In the genomic region with DNA sequence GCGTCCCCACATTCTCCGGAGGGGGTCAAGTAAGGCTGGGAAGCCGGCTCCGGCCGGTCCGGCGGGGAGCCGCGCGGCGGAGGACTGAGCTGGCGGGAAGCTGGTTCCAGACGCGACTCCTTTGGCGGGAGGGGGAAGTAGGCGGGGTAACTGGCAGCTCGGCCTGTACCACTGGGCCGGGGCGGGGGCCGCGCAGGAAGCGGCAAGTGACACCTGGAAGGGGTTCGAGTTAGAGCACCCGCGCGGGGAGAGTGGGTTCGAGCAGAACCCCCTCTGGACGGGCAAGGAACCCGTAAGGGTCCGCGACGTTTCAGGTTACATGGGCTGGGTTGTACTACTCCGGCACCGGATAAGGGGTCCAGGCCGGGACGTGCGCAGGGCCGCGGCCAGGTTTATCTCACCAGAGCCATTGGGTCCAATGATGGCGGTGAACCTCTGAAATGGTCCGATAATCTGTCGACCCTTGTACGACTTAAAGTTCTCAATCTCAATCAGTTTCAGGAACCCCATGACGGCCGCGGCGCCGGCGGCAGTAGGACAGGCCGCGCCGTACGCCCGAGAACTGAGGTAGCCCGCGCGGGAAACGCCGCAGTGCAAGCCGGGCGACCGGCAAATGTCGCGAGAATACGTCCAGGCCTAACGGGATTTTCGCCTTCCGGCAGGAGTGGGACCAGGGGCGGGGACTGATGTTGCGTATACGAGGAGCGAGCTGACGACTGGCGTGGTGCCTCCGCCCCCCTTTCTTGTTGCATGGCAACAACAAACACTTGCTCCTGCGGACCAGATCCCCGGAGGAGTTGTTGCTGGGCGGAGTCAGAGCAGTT, we compare ENCODE assay signal across 1 cellular context.
TF ChIP-seq lines count a peak whose summit lies in the region.

A gene (plus strand): TSS at position 783 of the 824 bp plus-strand sequence. CDS start 3,404 bp downstream, outside the sequence.
A gene (minus strand): TSS at position 564 of the 824 bp plus-strand sequence. CDS start 54 bp downstream, at position 510.

TF ChIP-seq in HepG2, 621 proteins besides CTCF, POLR2A, EP300 and RAD21 (continued from another document and continues in another):
- TF ChIP-seq, protein P1, sequence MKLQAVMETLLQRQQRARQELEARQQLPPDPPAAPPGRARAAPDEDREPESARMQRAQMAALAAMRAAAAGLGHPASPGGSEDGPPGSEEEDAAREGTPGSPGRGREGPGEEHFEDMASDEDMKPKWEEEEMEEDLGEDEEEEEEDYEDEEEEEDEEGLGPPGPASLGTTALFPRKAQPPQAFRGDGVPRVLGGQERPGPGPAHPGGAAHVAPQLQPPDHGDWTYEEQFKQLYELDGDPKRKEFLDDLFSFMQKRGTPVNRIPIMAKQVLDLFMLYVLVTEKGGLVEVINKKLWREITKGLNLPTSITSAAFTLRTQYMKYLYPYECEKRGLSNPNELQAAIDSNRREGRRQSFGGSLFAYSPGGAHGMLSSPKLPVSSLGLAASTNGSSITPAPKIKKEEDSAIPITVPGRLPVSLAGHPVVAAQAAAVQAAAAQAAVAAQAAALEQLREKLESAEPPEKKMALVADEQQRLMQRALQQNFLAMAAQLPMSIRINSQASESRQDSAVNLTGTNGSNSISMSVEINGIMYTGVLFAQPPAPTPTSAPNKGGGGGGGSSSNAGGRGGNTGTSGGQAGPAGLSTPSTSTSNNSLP (IDR thresholded peaks at IDR 0.05; ENCODE audit: low read depth, low read length) = no peak
- no peak for TF ChIP-seq ZNF569 (CRISPR knock-in tag; IDR thresholded peaks at IDR 0.05; ENCODE audit: borderline replicate concordance)
- no peak for TF ChIP-seq ESRRA (CRISPR knock-in tag; IDR thresholded peaks at IDR 0.05; ENCODE audit: low read depth)
- TF ChIP-seq, protein P2, sequence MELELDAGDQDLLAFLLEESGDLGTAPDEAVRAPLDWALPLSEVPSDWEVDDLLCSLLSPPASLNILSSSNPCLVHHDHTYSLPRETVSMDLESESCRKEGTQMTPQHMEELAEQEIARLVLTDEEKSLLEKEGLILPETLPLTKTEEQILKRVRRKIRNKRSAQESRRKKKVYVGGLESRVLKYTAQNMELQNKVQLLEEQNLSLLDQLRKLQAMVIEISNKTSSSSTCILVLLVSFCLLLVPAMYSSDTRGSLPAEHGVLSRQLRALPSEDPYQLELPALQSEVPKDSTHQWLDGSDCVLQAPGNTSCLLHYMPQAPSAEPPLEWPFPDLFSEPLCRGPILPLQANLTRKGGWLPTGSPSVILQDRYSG (CRISPR knock-in tag; IDR thresholded peaks at IDR 0.05) = no peak
- TF ChIP-seq TEAD3 (CRISPR knock-in tag; optimal IDR thresholded peaks at IDR 0.05; ENCODE audit: borderline replicate concordance) = no peak
- TF ChIP-seq, protein P3, sequence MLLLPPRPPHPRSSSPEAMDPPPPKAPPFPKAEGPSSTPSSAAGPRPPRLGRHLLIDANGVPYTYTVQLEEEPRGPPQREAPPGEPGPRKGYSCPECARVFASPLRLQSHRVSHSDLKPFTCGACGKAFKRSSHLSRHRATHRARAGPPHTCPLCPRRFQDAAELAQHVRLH (CRISPR knock-in tag; IDR thresholded peaks at IDR 0.05; ENCODE audit: borderline replicate concordance, low read depth) = no peak
- peak; percentile 21; the same call in 1 of the 2 replicates for TF ChIP-seq CEBPB (IDR thresholded peaks at IDR 0.05; ENCODE audit: borderline replicate concordance, low read depth, low read length)
- TF ChIP-seq, protein P4, sequence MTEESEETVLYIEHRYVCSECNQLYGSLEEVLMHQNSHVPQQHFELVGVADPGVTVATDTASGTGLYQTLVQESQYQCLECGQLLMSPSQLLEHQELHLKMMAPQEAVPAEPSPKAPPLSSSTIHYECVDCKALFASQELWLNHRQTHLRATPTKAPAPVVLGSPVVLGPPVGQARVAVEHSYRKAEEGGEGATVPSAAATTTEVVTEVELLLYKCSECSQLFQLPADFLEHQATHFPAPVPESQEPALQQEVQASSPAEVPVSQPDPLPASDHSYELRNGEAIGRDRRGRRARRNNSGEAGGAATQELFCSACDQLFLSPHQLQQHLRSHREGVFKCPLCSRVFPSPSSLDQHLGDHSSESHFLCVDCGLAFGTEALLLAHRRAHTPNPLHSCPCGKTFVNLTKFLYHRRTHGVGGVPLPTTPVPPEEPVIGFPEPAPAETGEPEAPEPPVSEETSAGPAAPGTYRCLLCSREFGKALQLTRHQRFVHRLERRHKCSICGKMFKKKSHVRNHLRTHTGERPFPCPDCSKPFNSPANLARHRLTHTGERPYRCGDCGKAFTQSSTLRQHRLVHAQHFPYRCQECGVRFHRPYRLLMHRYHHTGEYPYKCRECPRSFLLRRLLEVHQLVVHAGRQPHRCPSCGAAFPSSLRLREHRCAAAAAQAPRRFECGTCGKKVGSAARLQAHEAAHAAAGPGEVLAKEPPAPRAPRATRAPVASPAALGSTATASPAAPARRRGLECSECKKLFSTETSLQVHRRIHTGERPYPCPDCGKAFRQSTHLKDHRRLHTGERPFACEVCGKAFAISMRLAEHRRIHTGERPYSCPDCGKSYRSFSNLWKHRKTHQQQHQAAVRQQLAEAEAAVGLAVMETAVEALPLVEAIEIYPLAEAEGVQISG (CRISPR knock-in tag; IDR thresholded peaks at IDR 0.05) = peak; percentile 46; the same call in 1 of the 2 replicates
- TF ChIP-seq, protein P5, sequence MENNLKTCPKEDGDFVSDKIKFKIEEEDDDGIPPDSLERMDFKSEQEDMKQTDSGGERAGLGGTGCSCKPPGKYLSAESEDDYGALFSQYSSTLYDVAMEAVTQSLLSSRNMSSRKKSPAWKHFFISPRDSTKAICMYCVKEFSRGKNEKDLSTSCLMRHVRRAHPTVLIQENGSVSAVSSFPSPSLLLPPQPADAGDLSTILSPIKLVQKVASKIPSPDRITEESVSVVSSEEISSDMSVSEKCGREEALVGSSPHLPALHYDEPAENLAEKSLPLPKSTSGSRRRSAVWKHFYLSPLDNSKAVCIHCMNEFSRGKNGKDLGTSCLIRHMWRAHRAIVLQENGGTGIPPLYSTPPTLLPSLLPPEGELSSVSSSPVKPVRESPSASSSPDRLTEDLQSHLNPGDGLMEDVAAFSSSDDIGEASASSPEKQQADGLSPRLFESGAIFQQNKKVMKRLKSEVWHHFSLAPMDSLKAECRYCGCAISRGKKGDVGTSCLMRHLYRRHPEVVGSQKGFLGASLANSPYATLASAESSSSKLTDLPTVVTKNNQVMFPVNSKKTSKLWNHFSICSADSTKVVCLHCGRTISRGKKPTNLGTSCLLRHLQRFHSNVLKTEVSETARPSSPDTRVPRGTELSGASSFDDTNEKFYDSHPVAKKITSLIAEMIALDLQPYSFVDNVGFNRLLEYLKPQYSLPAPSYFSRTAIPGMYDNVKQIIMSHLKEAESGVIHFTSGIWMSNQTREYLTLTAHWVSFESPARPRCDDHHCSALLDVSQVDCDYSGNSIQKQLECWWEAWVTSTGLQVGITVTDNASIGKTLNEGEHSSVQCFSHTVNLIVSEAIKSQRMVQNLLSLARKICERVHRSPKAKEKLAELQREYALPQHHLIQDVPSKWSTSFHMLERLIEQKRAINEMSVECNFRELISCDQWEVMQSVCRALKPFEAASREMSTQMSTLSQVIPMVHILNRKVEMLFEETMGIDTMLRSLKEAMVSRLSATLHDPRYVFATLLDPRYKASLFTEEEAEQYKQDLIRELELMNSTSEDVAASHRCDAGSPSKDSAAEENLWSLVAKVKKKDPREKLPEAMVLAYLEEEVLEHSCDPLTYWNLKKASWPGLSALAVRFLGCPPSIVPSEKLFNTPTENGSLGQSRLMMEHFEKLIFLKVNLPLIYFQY (CRISPR knock-in tag; IDR thresholded peaks at IDR 0.05; ENCODE audit: borderline replicate concordance) = 0 out of 2 replicates have a peak, but pooled peaks have one; percentile 61
- TF ChIP-seq ZNF143 (CRISPR knock-in tag; IDR thresholded peaks at IDR 0.05) = peak; percentile 87
- no peak for TF ChIP-seq ZSCAN21 (CRISPR knock-in tag; IDR thresholded peaks at IDR 0.05; ENCODE audit: borderline replicate concordance)
- TF ChIP-seq, protein P6, sequence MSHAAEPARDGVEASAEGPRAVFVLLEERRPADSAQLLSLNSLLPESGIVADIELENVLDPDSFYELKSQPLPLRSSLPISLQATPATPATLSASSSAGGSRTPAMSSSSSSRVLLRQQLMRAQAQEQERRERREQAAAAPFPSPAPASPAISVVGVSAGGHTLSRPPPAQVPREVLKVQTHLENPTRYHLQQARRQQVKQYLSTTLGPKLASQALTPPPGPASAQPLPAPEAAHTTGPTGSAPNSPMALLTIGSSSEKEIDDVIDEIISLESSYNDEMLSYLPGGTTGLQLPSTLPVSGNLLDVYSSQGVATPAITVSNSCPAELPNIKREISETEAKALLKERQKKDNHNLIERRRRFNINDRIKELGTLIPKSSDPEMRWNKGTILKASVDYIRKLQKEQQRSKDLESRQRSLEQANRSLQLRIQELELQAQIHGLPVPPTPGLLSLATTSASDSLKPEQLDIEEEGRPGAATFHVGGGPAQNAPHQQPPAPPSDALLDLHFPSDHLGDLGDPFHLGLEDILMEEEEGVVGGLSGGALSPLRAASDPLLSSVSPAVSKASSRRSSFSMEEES (CRISPR knock-in tag; IDR thresholded peaks at IDR 0.05) = no peak
- TF ChIP-seq ZNF614 (CRISPR knock-in tag; IDR thresholded peaks at IDR 0.05; ENCODE audit: borderline replicate concordance) = no peak
- no peak for TF ChIP-seq THYN1 (CRISPR knock-in tag; IDR thresholded peaks at IDR 0.05; ENCODE audit: borderline replicate concordance, low read depth)
- no peak for TF ChIP-seq ZFP36L1 (CRISPR knock-in tag; IDR thresholded peaks at IDR 0.05)
- TF ChIP-seq ZNF282 (IDR thresholded peaks at IDR 0.05; ENCODE audit: partially characterized antibody) = no peak
- TF ChIP-seq ZNF672 (CRISPR knock-in tag; IDR thresholded peaks at IDR 0.05) = no peak
- TF ChIP-seq HMGA1 (CRISPR knock-in tag; conservative IDR thresholded peaks at IDR 0.05) = no peak
- TF ChIP-seq, protein P7, sequence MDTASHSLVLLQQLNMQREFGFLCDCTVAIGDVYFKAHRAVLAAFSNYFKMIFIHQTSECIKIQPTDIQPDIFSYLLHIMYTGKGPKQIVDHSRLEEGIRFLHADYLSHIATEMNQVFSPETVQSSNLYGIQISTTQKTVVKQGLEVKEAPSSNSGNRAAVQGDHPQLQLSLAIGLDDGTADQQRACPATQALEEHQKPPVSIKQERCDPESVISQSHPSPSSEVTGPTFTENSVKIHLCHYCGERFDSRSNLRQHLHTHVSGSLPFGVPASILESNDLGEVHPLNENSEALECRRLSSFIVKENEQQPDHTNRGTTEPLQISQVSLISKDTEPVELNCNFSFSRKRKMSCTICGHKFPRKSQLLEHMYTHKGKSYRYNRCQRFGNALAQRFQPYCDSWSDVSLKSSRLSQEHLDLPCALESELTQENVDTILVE (CRISPR knock-in tag; IDR thresholded peaks at IDR 0.05) = no peak; the same call in 1 of the 2 replicates
- TF ChIP-seq ZNF775 (CRISPR knock-in tag; IDR thresholded peaks at IDR 0.05; ENCODE audit: borderline replicate concordance) = no peak
- TF ChIP-seq ZFP37 (CRISPR knock-in tag; IDR thresholded peaks at IDR 0.05; ENCODE audit: borderline replicate concordance) = no peak
- TF ChIP-seq, protein P8, sequence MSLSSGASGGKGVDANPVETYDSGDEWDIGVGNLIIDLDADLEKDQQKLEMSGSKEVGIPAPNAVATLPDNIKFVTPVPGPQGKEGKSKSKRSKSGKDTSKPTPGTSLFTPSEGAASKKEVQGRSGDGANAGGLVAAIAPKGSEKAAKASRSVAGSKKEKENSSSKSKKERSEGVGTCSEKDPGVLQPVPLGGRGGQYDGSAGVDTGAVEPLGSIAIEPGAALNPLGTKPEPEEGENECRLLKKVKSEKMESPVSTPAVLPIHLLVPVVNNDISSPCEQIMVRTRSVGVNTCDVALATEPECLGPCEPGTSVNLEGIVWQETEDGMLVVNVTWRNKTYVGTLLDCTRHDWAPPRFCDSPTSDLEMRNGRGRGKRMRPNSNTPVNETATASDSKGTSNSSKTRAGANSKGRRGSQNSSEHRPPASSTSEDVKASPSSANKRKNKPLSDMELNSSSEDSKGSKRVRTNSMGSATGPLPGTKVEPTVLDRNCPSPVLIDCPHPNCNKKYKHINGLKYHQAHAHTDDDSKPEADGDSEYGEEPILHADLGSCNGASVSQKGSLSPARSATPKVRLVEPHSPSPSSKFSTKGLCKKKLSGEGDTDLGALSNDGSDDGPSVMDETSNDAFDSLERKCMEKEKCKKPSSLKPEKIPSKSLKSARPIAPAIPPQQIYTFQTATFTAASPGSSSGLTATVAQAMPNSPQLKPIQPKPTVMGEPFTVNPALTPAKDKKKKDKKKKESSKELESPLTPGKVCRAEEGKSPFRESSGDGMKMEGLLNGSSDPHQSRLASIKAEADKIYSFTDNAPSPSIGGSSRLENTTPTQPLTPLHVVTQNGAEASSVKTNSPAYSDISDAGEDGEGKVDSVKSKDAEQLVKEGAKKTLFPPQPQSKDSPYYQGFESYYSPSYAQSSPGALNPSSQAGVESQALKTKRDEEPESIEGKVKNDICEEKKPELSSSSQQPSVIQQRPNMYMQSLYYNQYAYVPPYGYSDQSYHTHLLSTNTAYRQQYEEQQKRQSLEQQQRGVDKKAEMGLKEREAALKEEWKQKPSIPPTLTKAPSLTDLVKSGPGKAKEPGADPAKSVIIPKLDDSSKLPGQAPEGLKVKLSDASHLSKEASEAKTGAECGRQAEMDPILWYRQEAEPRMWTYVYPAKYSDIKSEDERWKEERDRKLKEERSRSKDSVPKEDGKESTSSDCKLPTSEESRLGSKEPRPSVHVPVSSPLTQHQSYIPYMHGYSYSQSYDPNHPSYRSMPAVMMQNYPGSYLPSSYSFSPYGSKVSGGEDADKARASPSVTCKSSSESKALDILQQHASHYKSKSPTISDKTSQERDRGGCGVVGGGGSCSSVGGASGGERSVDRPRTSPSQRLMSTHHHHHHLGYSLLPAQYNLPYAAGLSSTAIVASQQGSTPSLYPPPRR (CRISPR knock-in tag; IDR thresholded peaks at IDR 0.05; ENCODE audit: borderline replicate concordance) = no peak; the same call in 1 of the 2 replicates
- no peak for TF ChIP-seq SP1 (IDR thresholded peaks at IDR 0.05)
- TF ChIP-seq SP1 (CRISPR knock-in tag; IDR thresholded peaks at IDR 0.05) = no peak
- TF ChIP-seq RFX3 (CRISPR knock-in tag; IDR thresholded peaks at IDR 0.05) = peak; percentile 77
- TF ChIP-seq TRIM24 (CRISPR knock-in tag; IDR thresholded peaks at IDR 0.05) = no peak
- no peak for TF ChIP-seq FOSL1 (CRISPR knock-in tag; IDR thresholded peaks at IDR 0.05; ENCODE audit: borderline replicate concordance)
- TF ChIP-seq, protein P9, sequence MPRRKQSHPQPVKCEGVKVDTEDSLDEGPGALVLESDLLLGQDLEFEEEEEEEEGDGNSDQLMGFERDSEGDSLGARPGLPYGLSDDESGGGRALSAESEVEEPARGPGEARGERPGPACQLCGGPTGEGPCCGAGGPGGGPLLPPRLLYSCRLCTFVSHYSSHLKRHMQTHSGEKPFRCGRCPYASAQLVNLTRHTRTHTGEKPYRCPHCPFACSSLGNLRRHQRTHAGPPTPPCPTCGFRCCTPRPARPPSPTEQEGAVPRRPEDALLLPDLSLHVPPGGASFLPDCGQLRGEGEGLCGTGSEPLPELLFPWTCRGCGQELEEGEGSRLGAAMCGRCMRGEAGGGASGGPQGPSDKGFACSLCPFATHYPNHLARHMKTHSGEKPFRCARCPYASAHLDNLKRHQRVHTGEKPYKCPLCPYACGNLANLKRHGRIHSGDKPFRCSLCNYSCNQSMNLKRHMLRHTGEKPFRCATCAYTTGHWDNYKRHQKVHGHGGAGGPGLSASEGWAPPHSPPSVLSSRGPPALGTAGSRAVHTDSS (CRISPR knock-in tag; conservative IDR thresholded peaks at IDR 0.05) = no peak
